Comparison of ENCODE assay signal across 25 cellular contexts in genomic region chr3:9825461-9826040, GRCh38. TPM values are rescaled to one million over a fixed set of nuclear protein-coding genes. Genes with fewer than 3 reads are reported as not detected.
A peak's percentile ranks its signal among the peaks of the same experiment; 100 is the strongest.
DNase-seq lines count a peak whose midpoint lies in the region; ATAC-seq, FAIRE-seq and TF ChIP-seq lines count a peak whose summit lies in the region.
"Had no signal": no experiment of that assay in that cellular context is flagged by ENCODE, and none has a peak within 500 bp of the region (broad histone marks: within the 10 kb centered on the region; RNA-seq: fewer than 3 reads in every experiment).

No MANE protein-coding gene starts in this region.

- POLR2A ChIA-PET in K562 (lab: Yijun Ruan, JAX): interaction anchor here (1.1 to 3.2 kb wide), 2 partner anchors 9 to 12 kb away, joined by 5 to 18 read pairs; no protein-coding TSS in a partner anchor

- H3K9me3 ChIP-seq in left ventricle myocardium inferior (replicated peaks): no peaks in the 10 kb centered on the region
- H3K9me3 ChIP-seq in K562 (replicated peaks; ENCODE audit: control insufficient read depth, insufficient read depth, low read depth, low read length): no peaks in the 10 kb centered on the region
- H3K9me3 ChIP-seq in mucosa of descending colon: no peaks in the 10 kb centered on the region
- H3K9me3 ChIP-seq in upper lobe of right lung: no peaks in the 10 kb centered on the region
- H3K9me3 ChIP-seq: A549, BLaER1 had no signal

- peaks cover 4% of the 10 kb centered on the region for H3K9me1 ChIP-seq in K562 (ENCODE audit: control insufficient read depth, insufficient read depth, low read length)

- H4K20me1 ChIP-seq in K562 (replicated peaks; ENCODE audit: control insufficient read depth, insufficient read depth, low read length): no peaks in the 10 kb centered on the region; the same call in 1 of the 2 replicates
- H4K20me1 ChIP-seq: BLaER1 had no signal

- no peak overlapping the region for H3K4me3 ChIP-seq in left ventricle myocardium inferior
- H3K4me3 ChIP-seq in K562: no peak overlapping the region
- H3K4me3 ChIP-seq in mucosa of descending colon: no peak overlapping the region
- no peak overlapping the region for H3K4me3 ChIP-seq in upper lobe of right lung
- H3K4me3 ChIP-seq: A549, BLaER1 had no signal

- DNase-seq in left ventricle myocardium superior (peak; percentile 13), left ventricle myocardium inferior (no peak), K562 (ENCODE audit: extremely low read depth in 1 of 4, low spot score in 3 of 4) (peak in 1 of 4 experiments; percentile 39), mucosa of descending colon (peak in 2 of 3 donors; percentile 24 to 29), upper lobe of right lung (no peak), GM19240 (ENCODE audit: insufficient read length, low spot score) (no peak), NCI-H1105 (lab: John Stamatoyannopoulos, UW) (no peak), NCI-H1105 treated with DMSO at 0.1 percent for 48 hours (lab: John Stamatoyannopoulos, UW) (no peak)
- DNase-seq: CD4-positive, alpha-beta memory T cell; DMS53; DND-41; EL; GOT3; H7; HFFc6; IMR-90 had no signal

- peak overlapping the region in 1 of 2 experiments; percentile 41; a peak in 2 of 4 replicates for H3K9ac ChIP-seq in K562 (ENCODE audit: insufficient read depth in 1 of 2, low read depth in 2 of 2, low read length in 2 of 2)
- H3K9ac ChIP-seq: BLaER1 had no signal

- H3K36me3 ChIP-seq in left ventricle myocardium inferior (peaks cover 18% of the 10 kb centered on the region), K562 (ENCODE audit: control insufficient read depth, insufficient read depth, low read length) (peaks cover 52% of the 10 kb centered on the region), mucosa of descending colon (ENCODE audit: low read depth) (no peaks in the 10 kb centered on the region), upper lobe of right lung (peaks cover 6% of the 10 kb centered on the region)

- no peak for TF ChIP-seq RAD21 in K562 (CRISPR knock-in tag; conservative IDR thresholded peaks at IDR 0.05 in 1 of 2, IDR thresholded peaks at IDR 0.05 in 1 of 2)

- no peak for TF ChIP-seq CTCF in left ventricle myocardium inferior (IDR thresholded peaks at IDR 0.05; ENCODE audit: borderline replicate concordance)
- TF ChIP-seq CTCF in K562 (IDR thresholded peaks at IDR 0.05 in 2 of 3, conservative IDR thresholded peaks at IDR 0.05 in 1 of 3; ENCODE audit: insufficient read depth in 2 of 3, low read depth in 1 of 3, low read length in 3 of 3): no peak
- no peak for TF ChIP-seq CTCF in mucosa of descending colon (IDR thresholded peaks at IDR 0.05)
- no peak for TF ChIP-seq CTCF in upper lobe of right lung (IDR thresholded peaks at IDR 0.05)

- CTCF ChIA-PET in K562 (lab: Yijun Ruan, JAX; ENCODE audit: low intra/inter-chr PET ratio): no interaction called here

- no TSS peak for BruUV-seq in K562 (replicated peaks; lab: Mats Ljungman, UMichigan)

- H3K4me2 ChIP-seq in K562 (ENCODE audit: insufficient read depth, low read length): no peak overlapping the region
- H3K4me2 ChIP-seq: A549, BLaER1 had no signal

- H3K4me1 ChIP-seq in left ventricle myocardium inferior: no peaks in the 10 kb centered on the region
- peaks cover 0 to 11% of the 10 kb centered on the region in 2 experiments; a peak in 2 of 5 replicates for H3K4me1 ChIP-seq in K562 (replicated peaks in 1 of 2; ENCODE audit: control insufficient read depth in 2 of 2, insufficient read depth in 2 of 2, low read length in 2 of 2)
- H3K4me1 ChIP-seq in mucosa of descending colon (ENCODE audit: low read depth): no peaks in the 10 kb centered on the region
- H3K4me1 ChIP-seq in upper lobe of right lung: no peaks in the 10 kb centered on the region
- H3K4me1 ChIP-seq: A549 had no signal

- H3K27ac ChIP-seq in left ventricle myocardium inferior (replicated peaks) (no peak overlapping the region), K562 (ENCODE audit: extremely low read depth, low read depth, low read length) (no peak overlapping the region), upper lobe of right lung (no peak overlapping the region)
- H3K27ac ChIP-seq: 22Rv1, A549, BLaER1, HL-60 had no signal

- 80% methylated on average over 14 of the region's 14 CpGs for WGBS in K562 (ENCODE audit: insufficient coverage, low coverage, missing lambda C conversion rate)

- in situ Hi-C loops in K562 (cut with MboI): loop anchor here (25.0 kb wide), 1 partner anchor 912 kb away; no protein-coding TSS in a partner anchor

- H2AFZ ChIP-seq in K562 (ENCODE audit: low read depth, low read length): no peak overlapping the region

- TF ChIP-seq EP300 in K562 (IDR thresholded peaks at IDR 0.05; ENCODE audit: low read length): no peak

- H3K27me3 ChIP-seq in left ventricle myocardium inferior (ENCODE audit: low read depth) (no peaks in the 10 kb centered on the region), K562 (ENCODE audit: control insufficient read depth in 2 of 2, insufficient read depth in 2 of 2, low read length in 2 of 2) (no peaks in the 10 kb centered on the region), upper lobe of right lung (no peaks in the 10 kb centered on the region)
- H3K27me3 ChIP-seq: BLaER1 had no signal

- no peaks in the 10 kb centered on the region for H3K79me2 ChIP-seq in K562 (ENCODE audit: control insufficient read depth, insufficient read depth, low read length)

- FAIRE-seq in K562 (lab: Jason Lieb, UNC): no peak
- FAIRE-seq: A549, GM12891 had no signal

- TF ChIP-seq POLR2A in K562 (conservative IDR thresholded peaks at IDR 0.05): no peak

- intact Hi-C loops in left ventricle myocardium superior (cut with micrococcal nuclease): no loop called here
- intact Hi-C loops in left ventricle myocardium inferior (cut with micrococcal nuclease): no loop called here
- intact Hi-C loops in K562 (cut with micrococcal nuclease): no loop called here
- intact Hi-C loops in mucosa of descending colon (cut with DNase I, micrococcal nuclease): no loop called here
- intact Hi-C loops in upper lobe of right lung (cut with DNase I): no loop called here

- ATAC-seq in left ventricle myocardium superior: no peak
- ATAC-seq in K562: peak; percentile 24; the same call in 1 of the 3 replicates
- peak; percentile 66 for ATAC-seq in mucosa of descending colon
- ATAC-seq in upper lobe of right lung: peak; percentile 13
- ATAC-seq: A549, HCT116 had no signal

RNA-seq across cellular contexts. Expression of gene TTLL3, which starts 15.5 kb away (rescaled TPM):
- total RNA-seq in left ventricle myocardium superior: 11.0 TPM
- total RNA-seq in left ventricle myocardium inferior: 10.2 TPM
- 652 and 1,082 TPM in 2 replicates for total RNA-seq in K562 (2011; cell fraction: chromatin; rRNA removed; ENCODE audit: low replicate concordance)
- 407 and 449 TPM in 2 replicates for total RNA-seq in K562 (2011; cell fraction: nucleolus; rRNA removed)
- total RNA-seq in K562 (2011; cell fraction: nucleoplasm; rRNA removed): 488 and 686 TPM in 2 replicates
- 30.7 and 34.0 TPM in 2 replicates for total RNA-seq in K562 (2014; rRNA removed)
- 28.7 and 33.0 TPM in 2 replicates for total RNA-seq in K562 (2014; rRNA removed; fragmentation: Illumina TruSeq; extraction: Trizol)
- total RNA-seq in K562 (2015; rRNA removed; fragmentation: Illumina TruSeq; extraction: Trizol): 31.6 and 33.2 TPM in 2 replicates
- total RNA-seq in K562 (2021): 53.7 and 63.6 TPM in 2 replicates
- 95.8 and 120 TPM in 2 replicates for polyA plus RNA-seq in K562 (2011; rRNA removed)
- polyA plus RNA-seq in K562 (2011; cell fraction: cytosol; rRNA removed): 71.0 and 73.2 TPM in 2 replicates
- polyA plus RNA-seq in K562 (2011; cell fraction: nucleus; rRNA removed): 641 and 948 TPM in 2 replicates
- 65.7 and 182 TPM in 2 replicates for polyA plus RNA-seq in K562 (2012)
- 53.8 and 60.9 TPM in 2 replicates for polyA plus RNA-seq in K562 (2014; fragmentation: Illumina TruSeq; extraction: Trizol)
- polyA plus RNA-seq in K562 (2014; fragmentation: Nextera tagmentation; extraction: Ambion mirVana): 10 to 100 TPM in 1 of 2 experiments, 1 to 10 TPM in 1; 8.9 to 11.6 TPM
- 72.7 and 106 TPM in 2 replicates for polyA plus RNA-seq in K562 (2014; rRNA removed)
- 99.7 and 103 TPM in 2 replicates for polyA minus RNA-seq in K562 (2011; rRNA and poly(A)+ RNA removed)
- polyA minus RNA-seq in K562 (2011; cell fraction: cytosol; rRNA and poly(A)+ RNA removed): 19.4 and 21.8 TPM in 2 replicates
- 133 and 150 TPM in 2 replicates for polyA minus RNA-seq in K562 (2011; cell fraction: nucleus; rRNA and poly(A)+ RNA removed)
- total RNA-seq in mucosa of descending colon: 10 to 100 TPM; 37.0 to 63.9 (median 47.7) TPM
- 37.3 TPM for total RNA-seq in upper lobe of right lung

RNA-seq across cellular contexts. Expression of gene RPUSD3, which starts 18.3 kb away (rescaled TPM):
- 37.9 TPM for total RNA-seq in left ventricle myocardium superior
- 35.7 TPM for total RNA-seq in left ventricle myocardium inferior
- total RNA-seq in K562 (2011; cell fraction: chromatin; rRNA removed; ENCODE audit: low replicate concordance): 79.3 and 118 TPM in 2 replicates
- total RNA-seq in K562 (2011; cell fraction: nucleolus; rRNA removed): 76.7 and 80.0 TPM in 2 replicates
- total RNA-seq in K562 (2011; cell fraction: nucleoplasm; rRNA removed): 76.9 and 87.5 TPM in 2 replicates
- total RNA-seq in K562 (2014; rRNA removed): 73.0 and 90.5 TPM in 2 replicates
- total RNA-seq in K562 (2014; rRNA removed; fragmentation: Illumina TruSeq; extraction: Trizol): 44.3 and 55.8 TPM in 2 replicates
- 51.5 and 59.3 TPM in 2 replicates for total RNA-seq in K562 (2015; rRNA removed; fragmentation: Illumina TruSeq; extraction: Trizol)
- 99.0 and 100 TPM in 2 replicates for total RNA-seq in K562 (2021)
- 56.1 and 104 TPM in 2 replicates for polyA plus RNA-seq in K562 (2011; rRNA removed)
- 77.0 and 146 TPM in 2 replicates for polyA plus RNA-seq in K562 (2011; cell fraction: cytosol; rRNA removed)
- 62.9 and 99.5 TPM in 2 replicates for polyA plus RNA-seq in K562 (2011; cell fraction: nucleus; rRNA removed)
- polyA plus RNA-seq in K562 (2012): 69.4 and 77.4 TPM in 2 replicates
- polyA plus RNA-seq in K562 (2014; fragmentation: Illumina TruSeq; extraction: Trizol): 98.2 and 119 TPM in 2 replicates
- polyA plus RNA-seq in K562 (2014; fragmentation: Nextera tagmentation; extraction: Ambion mirVana): 10 to 100 TPM; 13.8 to 26.4 TPM
- polyA plus RNA-seq in K562 (2014; rRNA removed): 66.6 and 76.8 TPM in 2 replicates
- polyA minus RNA-seq in K562 (2011; rRNA and poly(A)+ RNA removed): 42.4 and 42.7 TPM in 2 replicates
- 33.5 and 40.3 TPM in 2 replicates for polyA minus RNA-seq in K562 (2011; cell fraction: cytosol; rRNA and poly(A)+ RNA removed)
- 26.7 and 27.1 TPM in 2 replicates for polyA minus RNA-seq in K562 (2011; cell fraction: nucleus; rRNA and poly(A)+ RNA removed)
- total RNA-seq in mucosa of descending colon: 10 to 100 TPM; 26.1 to 35.6 (median 28.6) TPM
- 27.7 TPM for total RNA-seq in upper lobe of right lung

RNA-seq across cellular contexts. Expression of gene ARPC4, which starts 32.7 kb away (rescaled TPM):
- total RNA-seq in left ventricle myocardium superior (55.3 TPM), left ventricle myocardium inferior (52.9 TPM), K562 (2014; rRNA removed) (138 and 139 TPM in 2 replicates), K562 (2014; rRNA removed; fragmentation: Illumina TruSeq; extraction: Trizol) (132 and 143 TPM in 2 replicates), K562 (2015; rRNA removed; fragmentation: Illumina TruSeq; extraction: Trizol) (118 and 131 TPM in 2 replicates), K562 (2021) (153 and 154 TPM in 2 replicates), mucosa of descending colon (100 to 1,000 TPM; 154 to 219 (median 212) TPM), upper lobe of right lung (148 TPM)
- total RNA-seq in K562 (2011; cell fraction: chromatin; rRNA removed; ENCODE audit: low replicate concordance): 240 and 326 TPM in 2 replicates
- 165 and 200 TPM in 2 replicates for total RNA-seq in K562 (2011; cell fraction: nucleolus; rRNA removed)
- total RNA-seq in K562 (2011; cell fraction: nucleoplasm; rRNA removed): 225 and 232 TPM in 2 replicates
- polyA plus RNA-seq in K562 (2011; rRNA removed) (60.3 and 106 TPM in 2 replicates), K562 (2014; fragmentation: Illumina TruSeq; extraction: Trizol) (119 and 128 TPM in 2 replicates), K562 (2014; fragmentation: Nextera tagmentation; extraction: Ambion mirVana) (10 to 100 TPM; 20.1 to 28.1 TPM), K562 (2014; rRNA removed) (112 and 129 TPM in 2 replicates)
- polyA plus RNA-seq in K562 (2011; cell fraction: cytosol; rRNA removed): 69.7 and 88.3 TPM in 2 replicates
- 76.1 and 100.0 TPM in 2 replicates for polyA plus RNA-seq in K562 (2011; cell fraction: nucleus; rRNA removed)
- 106 and 149 TPM in 2 replicates for polyA plus RNA-seq in K562 (2012)
- polyA minus RNA-seq in K562 (2011; rRNA and poly(A)+ RNA removed): 147 and 187 TPM in 2 replicates
- polyA minus RNA-seq in K562 (2011; cell fraction: cytosol; rRNA and poly(A)+ RNA removed): 104 and 125 TPM in 2 replicates
- polyA minus RNA-seq in K562 (2011; cell fraction: nucleus; rRNA and poly(A)+ RNA removed): 79.2 and 112 TPM in 2 replicates

RNA-seq across cellular contexts. Expression of gene TADA3, which starts 33.3 kb away (rescaled TPM):
- total RNA-seq in left ventricle myocardium superior: 45.9 TPM
- total RNA-seq in left ventricle myocardium inferior: 45.3 TPM
- 29.0 and 52.4 TPM in 2 replicates for total RNA-seq in K562 (2011; cell fraction: chromatin; rRNA removed; ENCODE audit: low replicate concordance)
- 42.1 and 48.7 TPM in 2 replicates for total RNA-seq in K562 (2011; cell fraction: nucleolus; rRNA removed)
- total RNA-seq in K562 (2011; cell fraction: nucleoplasm; rRNA removed): 34.6 and 42.7 TPM in 2 replicates
- 110 and 136 TPM in 2 replicates for total RNA-seq in K562 (2014; rRNA removed)
- total RNA-seq in K562 (2014; rRNA removed; fragmentation: Illumina TruSeq; extraction: Trizol): 32.7 and 40.6 TPM in 2 replicates
- total RNA-seq in K562 (2015; rRNA removed; fragmentation: Illumina TruSeq; extraction: Trizol): 74.5 and 74.8 TPM in 2 replicates
- total RNA-seq in K562 (2021): 85.8 and 89.7 TPM in 2 replicates
- 60.6 and 62.8 TPM in 2 replicates for polyA plus RNA-seq in K562 (2011; rRNA removed)
- polyA plus RNA-seq in K562 (2011; cell fraction: cytosol; rRNA removed): 74.1 and 114 TPM in 2 replicates
- polyA plus RNA-seq in K562 (2011; cell fraction: nucleus; rRNA removed): 61.6 and 83.0 TPM in 2 replicates
- polyA plus RNA-seq in K562 (2012): 75.7 and 143 TPM in 2 replicates
- polyA plus RNA-seq in K562 (2014; fragmentation: Illumina TruSeq; extraction: Trizol): 97.8 and 103 TPM in 2 replicates
- polyA plus RNA-seq in K562 (2014; fragmentation: Nextera tagmentation; extraction: Ambion mirVana): 1 to 10 TPM; 4.1 to 6.3 TPM
- polyA plus RNA-seq in K562 (2014; rRNA removed): 91.6 and 94.0 TPM in 2 replicates
- 29.9 and 37.5 TPM in 2 replicates for polyA minus RNA-seq in K562 (2011; rRNA and poly(A)+ RNA removed)
- 52.9 and 57.8 TPM in 2 replicates for polyA minus RNA-seq in K562 (2011; cell fraction: cytosol; rRNA and poly(A)+ RNA removed)
- 19.1 and 22.5 TPM in 2 replicates for polyA minus RNA-seq in K562 (2011; cell fraction: nucleus; rRNA and poly(A)+ RNA removed)
- total RNA-seq in mucosa of descending colon: 10 to 100 TPM; 63.0 to 66.1 (median 63.2) TPM
- total RNA-seq in upper lobe of right lung: 55.8 TPM

RNA-seq across cellular contexts. Expression of gene CIDEC, which starts 54.5 kb away (rescaled TPM):
- total RNA-seq in left ventricle myocardium superior (2.5 TPM), left ventricle myocardium inferior (0.36 TPM), K562 (2014; rRNA removed) (not detected in 2 replicates), K562 (2014; rRNA removed; fragmentation: Illumina TruSeq; extraction: Trizol) (not detected in 2 replicates), K562 (2015; rRNA removed; fragmentation: Illumina TruSeq; extraction: Trizol) (not detected in 2 replicates), K562 (2021) (not detected in 2 replicates), mucosa of descending colon (10 to 100 TPM; 10.4 to 49.0 (median 14.9) TPM), upper lobe of right lung (not detected)
- total RNA-seq in K562 (2011; cell fraction: chromatin; rRNA removed; ENCODE audit: low replicate concordance): not detected in 2 replicates
- total RNA-seq in K562 (2011; cell fraction: nucleolus; rRNA removed): not detected in 2 replicates
- not detected in 2 replicates for total RNA-seq in K562 (2011; cell fraction: nucleoplasm; rRNA removed)
- polyA plus RNA-seq in K562 (2011; rRNA removed) (not detected in 2 replicates), K562 (2014; fragmentation: Illumina TruSeq; extraction: Trizol) (not detected in 2 replicates), K562 (2014; fragmentation: Nextera tagmentation; extraction: Ambion mirVana) (not detected), K562 (2014; rRNA removed) (not detected in 2 replicates)
- polyA plus RNA-seq in K562 (2011; cell fraction: cytosol; rRNA removed): 0.09 and 0.39 TPM in 2 replicates
- not detected in 2 replicates for polyA plus RNA-seq in K562 (2011; cell fraction: nucleus; rRNA removed)
- polyA plus RNA-seq in K562 (2012): not detected in 2 replicates
- not detected in 2 replicates for polyA minus RNA-seq in K562 (2011; rRNA and poly(A)+ RNA removed)
- polyA minus RNA-seq in K562 (2011; cell fraction: cytosol; rRNA and poly(A)+ RNA removed): not detected in 2 replicates
- not detected in 2 replicates for polyA minus RNA-seq in K562 (2011; cell fraction: nucleus; rRNA and poly(A)+ RNA removed)
- total RNA-seq: CD4-positive, alpha-beta memory T cell; G401; H7; HFFc6; IMR-90 had no signal
- polyA plus RNA-seq: AG04450; CD14-positive monocyte; CD4-positive, alpha-beta memory T cell had no signal

Comparison
In these comparisons a context has a peak if more than half of its experiments do, and no peak if none do; other contexts are left out.
1. DNase-seq: peak in left ventricle myocardium superior (single experiment) and mucosa of descending colon (2 of 3); none in left ventricle myocardium inferior (single experiment), upper lobe of right lung (single experiment), GM19240 (single experiment), NCI-H1105 (single experiment) and NCI-H1105 treated with DMSO at 0.1 percent for 48 hours (single experiment).